In the genomic region with DNA sequence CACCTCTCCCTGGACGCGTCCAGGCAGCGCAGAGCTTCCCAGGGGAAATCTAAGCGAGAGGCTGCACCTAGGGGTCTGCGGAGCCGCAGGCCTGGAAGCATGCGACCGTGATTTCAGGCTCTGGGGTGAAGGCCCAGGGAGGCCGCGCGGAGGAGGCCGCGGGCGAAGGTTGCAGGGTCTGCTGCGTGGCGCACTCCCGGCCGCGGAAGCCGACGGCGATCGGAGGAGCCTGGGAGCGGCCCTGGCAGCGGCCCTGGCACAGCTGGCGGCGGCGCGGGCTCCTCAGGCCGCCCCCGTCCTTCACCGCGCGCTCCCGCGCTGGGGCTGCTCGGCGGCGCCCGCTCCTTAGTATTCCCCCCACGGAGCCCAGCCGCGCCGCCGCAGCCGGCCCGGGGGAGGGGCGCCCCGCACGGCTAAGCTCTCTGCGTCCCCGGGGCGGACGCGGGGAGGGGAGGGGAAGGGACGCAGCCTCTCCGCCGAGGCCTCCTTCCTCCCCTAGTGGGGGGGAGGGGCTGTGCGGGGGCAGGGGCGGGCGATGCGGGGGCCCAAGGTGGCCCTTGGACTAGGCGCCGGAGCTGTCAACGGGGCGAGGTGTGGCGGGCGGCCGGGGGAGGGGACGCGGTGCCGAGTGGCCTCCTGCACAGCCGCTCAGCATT, we compare ENCODE assay signal across 1 cellular context.
TF ChIP-seq lines count a peak whose summit lies in the region.

No MANE protein-coding gene starts in this region.

TF ChIP-seq in HepG2, 621 proteins besides CTCF, POLR2A, EP300 and RAD21 (continued from another document):
- TF ChIP-seq, protein P1, sequence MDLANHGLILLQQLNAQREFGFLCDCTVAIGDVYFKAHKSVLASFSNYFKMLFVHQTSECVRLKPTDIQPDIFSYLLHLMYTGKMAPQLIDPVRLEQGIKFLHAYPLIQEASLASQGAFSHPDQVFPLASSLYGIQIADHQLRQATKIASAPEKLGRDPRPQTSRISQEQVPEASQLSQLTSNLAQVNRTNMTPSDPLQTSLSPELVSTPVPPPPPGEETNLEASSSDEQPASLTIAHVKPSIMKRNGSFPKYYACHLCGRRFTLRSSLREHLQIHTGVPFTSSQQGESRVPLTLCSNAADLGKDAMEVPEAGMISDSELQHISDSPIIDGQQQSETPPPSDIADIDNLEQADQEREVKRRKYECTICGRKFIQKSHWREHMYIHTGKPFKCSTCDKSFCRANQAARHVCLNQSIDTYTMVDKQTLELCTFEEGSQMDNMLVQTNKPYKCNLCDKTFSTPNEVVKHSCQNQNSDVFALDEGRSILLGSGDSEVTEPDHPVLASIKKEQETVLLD (CRISPR knock-in tag; IDR thresholded peaks at IDR 0.05; ENCODE audit: low read depth) = no peak
- TF ChIP-seq ADNP (CRISPR knock-in tag; IDR thresholded peaks at IDR 0.05) = no peak
